30 cellular contexts compared by ENCODE assay signal in genomic region chr4:8939887-8940742, GRCh38.
DNase-seq lines count a peak whose midpoint lies in the region; ATAC-seq and TF ChIP-seq lines count a peak whose summit lies in the region.
"Had no signal": no experiment of that assay in that cellular context is flagged by ENCODE, and none has a peak within 500 bp of the region (broad histone marks: within the 10 kb centered on the region; RNA-seq: fewer than 3 reads in every experiment).

No MANE protein-coding gene starts in this region.

- H3K9ac ChIP-seq in neural progenitor cell = no peak overlapping the region

- intact Hi-C loops in left cardiac atrium (cut with DNase I) = no loop called here

- H3K4me3 Mint-ChIP-seq in neural progenitor cell = no peak overlapping the region
- no peak overlapping the region for H3K4me3 Mint-ChIP-seq in naive thymus-derived CD8-positive, alpha-beta T cell
- H3K4me3 Mint-ChIP-seq: B cell; CD8-positive, alpha-beta memory T cell; central memory CD8-positive, alpha-beta T cell; dendritic cell treated with granulocyte-macrophage colony-stimulating factor and Interleukin-4, amounts not matched to agents 40 ng/mL and 50 ng/mL, for 4 days; nephron progenitor cell had no signal

- DNase-seq in right atrium auricular region (ENCODE audit: low spot score) (peak; percentile 28), left cardiac atrium (no peak), hepatocyte (ENCODE audit: low spot score) (peak; percentile 46), neural progenitor cell (ENCODE audit: low spot score) (no peak), inferior parietal cortex (ENCODE audit: extremely low spot score) (no peak), HPDE6-E6E7 (ENCODE audit: extremely low spot score) (no peak), NCI-H187 (lab: John Stamatoyannopoulos, UW) (no peak)
- DNase-seq in naive thymus-derived CD8-positive, alpha-beta T cell = no peak
- DNase-seq: activated CD8-positive, alpha-beta memory T cell treated with anti-CD3 and anti-CD28 coated beads for 24 hours; activated gamma-delta T cell treated with Interleukin-2 at 50 U/mL for 16 hours; CD8-positive, alpha-beta memory T cell; DMS153; gastrocnemius medialis; KG1; MG63; NCI-H1417; NCI-H2081 treated with DMSO at 0.1 percent for 48 hours; NCI-H345; NCI-H774; nephron progenitor cell; right lobe of liver; stimulated activated CD4-positive, alpha-beta T cell treated with anti-CD3 and anti-CD28 coated beads, Interleukin-15, amount 100 ng/mL, for 24 hours; stimulated activated naive CD4-positive, alpha-beta T cell treated with Interleukin-2 at 50 U/mL for 16 hours; T-helper 2 cell had no signal

- TF ChIP-seq CTCF in right atrium auricular region (IDR thresholded peaks at IDR 0.05) (no peak), hepatocyte (IDR thresholded peaks at IDR 0.05; ENCODE audit: poor library complexity) (no peak), neural progenitor cell (IDR thresholded peaks at IDR 0.05) (no peak)

- H3K4me1 ChIP-seq in right atrium auricular region (no peaks in the 10 kb centered on the region), hepatocyte (ENCODE audit: insufficient read depth) (no peaks in the 10 kb centered on the region), neural progenitor cell (no peaks in the 10 kb centered on the region)
- H3K4me1 ChIP-seq: A549, gastrocnemius medialis, HAP-1, right lobe of liver had no signal

- H3K9me3 Mint-ChIP-seq in neural progenitor cell = peaks cover 6% of the 10 kb centered on the region
- H3K9me3 Mint-ChIP-seq in naive thymus-derived CD8-positive, alpha-beta T cell = peaks cover 0 to 3% (median 0%) of the 10 kb centered on the region in 9 donors
- H3K9me3 Mint-ChIP-seq: central memory CD8-positive, alpha-beta T cell; dendritic cell treated with granulocyte-macrophage colony-stimulating factor and Interleukin-4, amounts not matched to agents 40 ng/mL and 50 ng/mL, for 4 days had no signal

- H3K27ac ChIP-seq in right atrium auricular region (no peak overlapping the region), hepatocyte (no peak overlapping the region), neural progenitor cell (no peak overlapping the region)
- H3K27ac ChIP-seq: A549, gastrocnemius medialis, right lobe of liver, thoracic aorta had no signal

- H3K27me3 ChIP-seq in right atrium auricular region (no peaks in the 10 kb centered on the region), hepatocyte (no peaks in the 10 kb centered on the region), neural progenitor cell (no peaks in the 10 kb centered on the region)
- H3K27me3 ChIP-seq: gastrocnemius medialis, MG63, right lobe of liver had no signal

- no peaks in the 10 kb centered on the region for H3K4me1 Mint-ChIP-seq in neural progenitor cell
- no peaks in the 10 kb centered on the region for H3K4me1 Mint-ChIP-seq in naive thymus-derived CD8-positive, alpha-beta T cell
- H3K4me1 Mint-ChIP-seq: B cell; CD8-positive, alpha-beta memory T cell; central memory CD8-positive, alpha-beta T cell had no signal

- peaks cover 10% of the 10 kb centered on the region for H3K27me3 Mint-ChIP-seq in neural progenitor cell (ENCODE audit: insufficient read depth, low read depth)
- H3K27me3 Mint-ChIP-seq in naive thymus-derived CD8-positive, alpha-beta T cell = peaks cover 0 to 22% (median 6%) of the 10 kb centered on the region in 5 donors
- H3K27me3 Mint-ChIP-seq: CD8-positive, alpha-beta memory T cell had no signal

- no peaks in the 10 kb centered on the region for H3K9me2 ChIP-seq in hepatocyte (replicated peaks; ENCODE audit: insufficient read depth)

- H3K79me2 ChIP-seq in hepatocyte (no peaks in the 10 kb centered on the region), neural progenitor cell (ENCODE audit: low read depth) (no peaks in the 10 kb centered on the region)

- peak overlapping the region; percentile 16 for H3K4me2 ChIP-seq in hepatocyte
- peak overlapping the region; percentile 31 for H3K4me2 ChIP-seq in neural progenitor cell
- H3K4me2 ChIP-seq: A549 had no signal

- H4K20me1 ChIP-seq in hepatocyte (ENCODE audit: insufficient read depth, poor library complexity, severe bottlenecking) (no peaks in the 10 kb centered on the region), neural progenitor cell (ENCODE audit: low read depth) (no peaks in the 10 kb centered on the region)

- H3K27ac Mint-ChIP-seq in neural progenitor cell = no peak overlapping the region
- no peak overlapping the region for H3K27ac Mint-ChIP-seq in naive thymus-derived CD8-positive, alpha-beta T cell
- H3K27ac Mint-ChIP-seq: B cell; CD8-positive, alpha-beta memory T cell; dendritic cell treated with granulocyte-macrophage colony-stimulating factor and Interleukin-4, amounts not matched to agents 40 ng/mL and 50 ng/mL, for 4 days; nephron progenitor cell had no signal

- peaks cover 0 to 9% of the 10 kb centered on the region in 2 donors for H3K9me3 ChIP-seq in right atrium auricular region
- H3K9me3 ChIP-seq in hepatocyte (ENCODE audit: low read depth) = no peaks in the 10 kb centered on the region
- H3K9me3 ChIP-seq in neural progenitor cell (ENCODE audit: low read depth) = peaks cover 4% of the 10 kb centered on the region
- H3K9me3 ChIP-seq: A549, gastrocnemius medialis, HAP-1, MG63, right lobe of liver, thoracic aorta had no signal

- H3K4me3 ChIP-seq in right atrium auricular region (no peak overlapping the region), hepatocyte (no peak overlapping the region), neural progenitor cell (no peak overlapping the region)
- H3K4me3 ChIP-seq: A549, gastrocnemius medialis, HAP-1, MG63, right lobe of liver, thoracic aorta had no signal

- H3F3A ChIP-seq in neural progenitor cell (ENCODE audit: low read depth) = no peaks in the 10 kb centered on the region

- H2AFZ ChIP-seq in hepatocyte (no peak overlapping the region), neural progenitor cell (replicated peaks) (no peak overlapping the region)

- H3K36me3 Mint-ChIP-seq in neural progenitor cell = no peaks in the 10 kb centered on the region
- H3K36me3 Mint-ChIP-seq in naive thymus-derived CD8-positive, alpha-beta T cell = no peaks in the 10 kb centered on the region
- H3K36me3 Mint-ChIP-seq: CD8-positive, alpha-beta memory T cell had no signal

- H3K36me3 ChIP-seq in right atrium auricular region (no peaks in the 10 kb centered on the region), hepatocyte (replicated peaks; ENCODE audit: insufficient read depth, low read depth) (no peaks in the 10 kb centered on the region), neural progenitor cell (no peaks in the 10 kb centered on the region)
- H3K36me3 ChIP-seq: gastrocnemius medialis, HAP-1, MG63, right lobe of liver, thoracic aorta had no signal

- POLR2A ChIA-PET in naive thymus-derived CD8-positive, alpha-beta T cell (lab: Charles Lee) = no interaction called here

- 72% methylated on average over 29 of the region's 30 CpGs for WGBS in hepatocyte (ENCODE audit: low lambda C conversion rate, missing lambda C conversion rate)

- ATAC-seq in left cardiac atrium = no peak
- no peak for ATAC-seq in naive thymus-derived CD8-positive, alpha-beta T cell
- ATAC-seq: gastrocnemius medialis had no signal

Comparison
In these comparisons a context has a peak if more than half of its experiments do, and no peak if none do; other contexts are left out.
1. DNase-seq: peak in right atrium auricular region (single experiment) and hepatocyte (single experiment); none in left cardiac atrium (single experiment), neural progenitor cell (single experiment), inferior parietal cortex (single experiment), HPDE6-E6E7 (single experiment), NCI-H187 (0 of 2) and naive thymus-derived CD8-positive, alpha-beta T cell (0 of 10).